ENCODE assay signal across 8 cellular contexts in genomic region chr1:201346337-201346939, GRCh38. TPM values are rescaled to one million over a fixed set of nuclear protein-coding genes. Genes with fewer than 3 reads are reported as not detected.
DNase-seq lines count a peak whose midpoint lies in the region; ATAC-seq and TF ChIP-seq lines count a peak whose summit lies in the region.

No MANE protein-coding gene starts in this region.

- no peak for TF ChIP-seq POLR2A in HCT116 (IDR thresholded peaks at IDR 0.05; ENCODE audit: borderline replicate concordance, extremely low read depth, insufficient read depth, insufficient read length)

- no peaks in the 10 kb centered on the region for H3K79me2 ChIP-seq in HCT116 (ENCODE audit: insufficient read depth, low read length)

- peaks cover 4 to 5% of the 10 kb centered on the region in 2 experiments; a peak in 1 of 4 replicates for H3K9me3 ChIP-seq in HCT116 (ENCODE audit: control insufficient read depth in 1 of 2, insufficient read depth in 1 of 2, low read depth in 1 of 2, low read length in 2 of 2)
- peaks cover 6% of the 10 kb centered on the region; the same call in 1 of the 2 replicates for H3K9me3 ChIP-seq in SJCRH30 (replicated peaks)

- H3K27me3 ChIP-seq in HCT116 (ENCODE audit: insufficient read depth, low read length), result peaks cover 3% of the 10 kb centered on the region; the same call in 1 of the 2 replicates
- H3K27me3 ChIP-seq in SJCRH30, result no peaks in the 10 kb centered on the region

- BruUV-seq in HCT116 (replicated peaks; lab: Mats Ljungman, UMichigan), result no TSS peak

- CTCF ChIA-PET in HCT116 (lab: Charles Lee), result interaction anchor here (0.6 to 3.8 kb wide), 18 partner anchors 10 to 133 kb away, joined by 3 to 31 read pairs (median 4); no protein-coding TSS in a partner anchor

- no peak overlapping the region for H3K27ac ChIP-seq in HCT116 (ENCODE audit: low read depth, low read length)
- H3K27ac ChIP-seq in SJCRH30, result no peak overlapping the region

- H3K36me3 ChIP-seq in HCT116 (ENCODE audit: control insufficient read depth in 1 of 2, insufficient read depth in 2 of 2, low read length in 2 of 2), result no peaks in the 10 kb centered on the region
- no peaks in the 10 kb centered on the region for H3K36me3 ChIP-seq in SJCRH30

- RAD21 ChIA-PET in HCT116 (lab: Charles Lee; ENCODE audit: low non-redundant PET in 1 of 2, low total read pairs in 2 of 2, uncharacterized antibody in 2 of 2, unreplicated experiment in 2 of 2), result interaction anchor here in 1 of 2 experiments (1.1 to 1.2 kb wide), 2 partner anchors 17 to 92 kb away, joined by 3 to 4 read pairs; no protein-coding TSS in a partner anchor

- TF ChIP-seq RAD21 in HCT116 (IDR thresholded peaks at IDR 0.05; ENCODE audit: low read depth), result peak; percentile 79

- ATAC-seq in HCT116 (peak; percentile 76), HG03139 (IDR thresholded peaks at IDR 0.05; ENCODE audit: unreplicated experiment) (no peak)

- peaks cover 2 to 15% of the 10 kb centered on the region in 2 experiments; a peak in 3 of 4 replicates for H3K4me1 ChIP-seq in HCT116 (ENCODE audit: control insufficient read depth in 1 of 2, insufficient read depth in 2 of 2, low read length in 2 of 2)
- H3K4me1 ChIP-seq in SJCRH30, result no peaks in the 10 kb centered on the region; the same call in 1 of the 2 replicates

- intact Hi-C loops in HCT116 (cut with micrococcal nuclease), result loop anchor here (1.0 kb wide), 1 partner anchor 92 kb away; no protein-coding TSS in a partner anchor
- intact Hi-C loops in posterior vena cava (cut with DNase I), result no loop called here

- no peaks in the 10 kb centered on the region for H4K20me1 ChIP-seq in HCT116 (ENCODE audit: insufficient read depth)

- no peak overlapping the region for H2AFZ ChIP-seq in HCT116 (ENCODE audit: low read depth, low read length, poor library complexity, severe bottlenecking)

- H3K4me3 ChIP-seq in HCT116 (replicated peaks in 1 of 2; ENCODE audit: low read depth in 1 of 2, low read length in 2 of 2) (no peak overlapping the region), SJCRH30 (no peak overlapping the region), fibroblast of pulmonary artery (replicated peaks; ENCODE audit: low read depth, low read length) (no peak overlapping the region)

- DNase-seq in COLO829 (ENCODE audit: low spot score) (peak; percentile 82), HCT116 (ENCODE audit: low read depth, low spot score) (peak; percentile 54), SJCRH30 (peak; percentile 68 to 83), fibroblast of pulmonary artery (ENCODE audit: low read depth) (peak; percentile 67), posterior vena cava (ENCODE audit: low spot score) (peak; percentile 28), T-helper 9 cell (no peak)
- no peak for DNase-seq in effector CD4-positive, alpha-beta T cell

- POLR2A ChIA-PET in HCT116 (lab: Charles Lee), result no interaction called here

- peak; percentile 78 to 83 (median 83) for TF ChIP-seq CTCF in HCT116 (IDR thresholded peaks at IDR 0.05 in 2 of 3, conservative IDR thresholded peaks at IDR 0.05 in 1 of 3; ENCODE audit: borderline replicate concordance in 1 of 3, insufficient read depth in 1 of 3, low read depth in 2 of 3, low read length in 2 of 3)
- TF ChIP-seq CTCF in fibroblast of pulmonary artery (IDR thresholded peaks at IDR 0.05; ENCODE audit: low read length, missing control alignments), result peak; percentile 84

- H3K4me2 ChIP-seq in HCT116 (ENCODE audit: low read length), result peak overlapping the region; percentile 53

- H3K9ac ChIP-seq in HCT116 (ENCODE audit: low read length), result no peak overlapping the region

- H3K9me2 ChIP-seq in HCT116 (ENCODE audit: insufficient read depth), result no peaks in the 10 kb centered on the region

TF ChIP-seq in HCT116, 20 proteins besides CTCF, POLR2A, EP300 and RAD21:
- TF ChIP-seq YY1 (IDR thresholded peaks at IDR 0.05; ENCODE audit: extremely low read depth, insufficient replicate concordance, low read depth, low read length) (no peak), CEBPB (IDR thresholded peaks at IDR 0.05; ENCODE audit: low read depth) (no peak), SRF (IDR thresholded peaks at IDR 0.05; ENCODE audit: low read depth) (no peak), ZNF274 (IDR thresholded peaks at IDR 0.05; ENCODE audit: low read depth, low read length) (no peak), JUND (IDR thresholded peaks at IDR 0.05) (no peak), ZFX (IDR thresholded peaks at IDR 0.05) (no peak), TCF7L2 (IDR thresholded peaks at IDR 0.05; ENCODE audit: borderline replicate concordance, extremely low read depth, insufficient read depth, insufficient read length) (no peak), SP1 (IDR thresholded peaks at IDR 0.05; ENCODE audit: low read depth) (no peak), POLR2AphosphoS5 (IDR thresholded peaks at IDR 0.05; ENCODE audit: low read depth, low read length) (no peak), EZH2 (IDR thresholded peaks at IDR 0.05) (no peak), FOSL1 (IDR thresholded peaks at IDR 0.05; ENCODE audit: low read depth) (no peak), SIN3A (IDR thresholded peaks at IDR 0.05; ENCODE audit: low read depth) (no peak), CBX3 (IDR thresholded peaks at IDR 0.05; ENCODE audit: low read depth) (no peak), EZH2phosphoT487 (IDR thresholded peaks at IDR 0.05; ENCODE audit: borderline replicate concordance) (no peak)
- TF ChIP-seq, protein P1, sequence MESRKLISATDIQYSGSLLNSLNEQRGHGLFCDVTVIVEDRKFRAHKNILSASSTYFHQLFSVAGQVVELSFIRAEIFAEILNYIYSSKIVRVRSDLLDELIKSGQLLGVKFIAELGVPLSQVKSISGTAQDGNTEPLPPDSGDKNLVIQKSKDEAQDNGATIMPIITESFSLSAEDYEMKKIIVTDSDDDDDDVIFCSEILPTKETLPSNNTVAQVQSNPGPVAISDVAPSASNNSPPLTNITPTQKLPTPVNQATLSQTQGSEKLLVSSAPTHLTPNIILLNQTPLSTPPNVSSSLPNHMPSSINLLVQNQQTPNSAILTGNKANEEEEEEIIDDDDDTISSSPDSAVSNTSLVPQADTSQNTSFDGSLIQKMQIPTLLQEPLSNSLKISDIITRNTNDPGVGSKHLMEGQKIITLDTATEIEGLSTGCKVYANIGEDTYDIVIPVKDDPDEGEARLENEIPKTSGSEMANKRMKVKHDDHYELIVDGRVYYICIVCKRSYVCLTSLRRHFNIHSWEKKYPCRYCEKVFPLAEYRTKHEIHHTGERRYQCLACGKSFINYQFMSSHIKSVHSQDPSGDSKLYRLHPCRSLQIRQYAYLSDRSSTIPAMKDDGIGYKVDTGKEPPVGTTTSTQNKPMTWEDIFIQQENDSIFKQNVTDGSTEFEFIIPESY (IDR thresholded peaks at IDR 0.05; ENCODE audit: extremely low read depth, insufficient replicate concordance, low read length), result no peak
- TF ChIP-seq, protein P2, sequence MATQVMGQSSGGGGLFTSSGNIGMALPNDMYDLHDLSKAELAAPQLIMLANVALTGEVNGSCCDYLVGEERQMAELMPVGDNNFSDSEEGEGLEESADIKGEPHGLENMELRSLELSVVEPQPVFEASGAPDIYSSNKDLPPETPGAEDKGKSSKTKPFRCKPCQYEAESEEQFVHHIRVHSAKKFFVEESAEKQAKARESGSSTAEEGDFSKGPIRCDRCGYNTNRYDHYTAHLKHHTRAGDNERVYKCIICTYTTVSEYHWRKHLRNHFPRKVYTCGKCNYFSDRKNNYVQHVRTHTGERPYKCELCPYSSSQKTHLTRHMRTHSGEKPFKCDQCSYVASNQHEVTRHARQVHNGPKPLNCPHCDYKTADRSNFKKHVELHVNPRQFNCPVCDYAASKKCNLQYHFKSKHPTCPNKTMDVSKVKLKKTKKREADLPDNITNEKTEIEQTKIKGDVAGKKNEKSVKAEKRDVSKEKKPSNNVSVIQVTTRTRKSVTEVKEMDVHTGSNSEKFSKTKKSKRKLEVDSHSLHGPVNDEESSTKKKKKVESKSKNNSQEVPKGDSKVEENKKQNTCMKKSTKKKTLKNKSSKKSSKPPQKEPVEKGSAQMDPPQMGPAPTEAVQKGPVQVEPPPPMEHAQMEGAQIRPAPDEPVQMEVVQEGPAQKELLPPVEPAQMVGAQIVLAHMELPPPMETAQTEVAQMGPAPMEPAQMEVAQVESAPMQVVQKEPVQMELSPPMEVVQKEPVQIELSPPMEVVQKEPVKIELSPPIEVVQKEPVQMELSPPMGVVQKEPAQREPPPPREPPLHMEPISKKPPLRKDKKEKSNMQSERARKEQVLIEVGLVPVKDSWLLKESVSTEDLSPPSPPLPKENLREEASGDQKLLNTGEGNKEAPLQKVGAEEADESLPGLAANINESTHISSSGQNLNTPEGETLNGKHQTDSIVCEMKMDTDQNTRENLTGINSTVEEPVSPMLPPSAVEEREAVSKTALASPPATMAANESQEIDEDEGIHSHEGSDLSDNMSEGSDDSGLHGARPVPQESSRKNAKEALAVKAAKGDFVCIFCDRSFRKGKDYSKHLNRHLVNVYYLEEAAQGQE (IDR thresholded peaks at IDR 0.05; ENCODE audit: low read depth), result no peak
TF ChIP-seq in HCT116: peak in this region for 0.

RNA-seq across cellular contexts. Expression of gene TNNT2, which starts 31.0 kb away (rescaled TPM):
- 2.0 TPM for total RNA-seq in HCT116 (2021; ENCODE audit: unreplicated experiment)
- polyA plus RNA-seq in HCT116 (2012), result 0.39 and 1.00 TPM in 2 replicates
- total RNA-seq in SJCRH30 (2014; rRNA removed; shearing (Covaris generic)), result 74.9 and 90.0 TPM in 2 replicates
- not detected for total RNA-seq in posterior vena cava

RNA-seq across cellular contexts. Expression of gene LAD1, which starts 52.7 kb away (rescaled TPM):
- total RNA-seq in HCT116 (2021; ENCODE audit: unreplicated experiment), result 56.1 TPM
- polyA plus RNA-seq in HCT116 (2012), result 36.1 and 45.8 TPM in 2 replicates
- total RNA-seq in SJCRH30 (2014; rRNA removed; shearing (Covaris generic)), result 1.1 and 2.9 TPM in 2 replicates
- total RNA-seq in posterior vena cava, result under 1 TPM in 1 of 2 donors, not detected in 1; 0.29 TPM

Comparison
In these comparisons a context has a peak if more than half of its experiments do, and no peak if none do; other contexts are left out.
1. DNase-seq: peak in COLO829 (single experiment), HCT116 (single experiment), SJCRH30 (2 of 2), fibroblast of pulmonary artery (single experiment) and posterior vena cava (single experiment); none in T-helper 9 cell (single experiment) and effector CD4-positive, alpha-beta T cell (single experiment).
2. RNA of gene TNNT2, which starts 31.0 kb away (total RNA-seq): 74.9 to 90.0 TPM in SJCRH30; 2.0 TPM in HCT116 (single experiment) and not detected in posterior vena cava; every median in the first group is over 10 times any median in the second.
3. RNA of gene LAD1, which starts 52.7 kb away (total RNA-seq): 56.1 TPM in HCT116 (single experiment); 1.1 to 2.9 TPM in SJCRH30 and 0.29 TPM in posterior vena cava; every median in the first group is over 10 times any median in the second.